1 cellular context compared by ENCODE assay signal in the genomic region with DNA sequence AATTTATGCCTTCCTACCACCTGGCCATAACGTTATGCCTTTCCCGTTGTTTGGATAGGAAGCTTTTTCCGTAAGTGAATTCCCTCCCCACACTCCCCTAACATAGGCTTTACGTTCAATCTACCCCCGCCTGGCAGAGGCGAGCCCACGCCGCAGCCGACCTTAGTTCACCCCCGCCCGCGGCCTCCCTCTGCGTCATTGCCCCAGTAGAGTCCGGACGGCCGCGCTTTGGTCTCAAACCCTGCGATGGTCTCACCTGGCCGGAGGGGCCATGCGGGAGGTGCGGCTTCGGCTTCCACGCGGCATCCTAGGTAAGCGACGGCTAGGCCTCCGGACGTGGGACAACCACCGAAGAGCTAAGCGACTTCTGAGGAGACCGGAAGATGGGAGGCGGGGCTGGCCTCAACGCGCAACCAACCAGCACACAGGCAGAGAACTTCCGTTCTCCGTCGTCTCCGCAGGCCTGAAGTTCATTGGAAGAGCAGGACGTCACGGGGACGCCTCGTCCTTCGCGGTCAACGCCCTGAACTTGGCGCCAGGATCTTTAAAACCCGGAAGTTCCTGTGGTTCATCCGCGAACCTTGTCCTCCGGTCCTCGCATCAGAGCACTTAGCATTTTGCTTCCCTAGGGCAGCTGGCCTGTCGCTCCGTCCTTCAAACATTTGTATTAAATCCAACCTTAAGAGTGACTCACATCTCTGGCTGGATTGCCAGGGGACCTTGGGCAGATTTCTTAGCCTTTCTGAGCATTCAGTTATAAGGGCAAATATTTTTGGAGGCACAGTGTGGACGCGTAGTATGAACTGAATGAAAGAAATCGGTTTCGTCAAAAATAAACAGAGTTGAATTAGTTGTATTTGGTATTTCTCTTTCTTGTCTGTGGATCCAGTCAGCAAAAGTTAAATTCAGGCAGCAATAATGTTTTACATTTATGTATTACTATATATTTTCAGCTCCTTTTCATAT.
TF ChIP-seq lines count a peak whose summit lies in the region.

Gene CHCHD2, minus strand, starts transcription at position 369 of the 966 bp plus-strand sequence. Its CDS starts 63 bp downstream, at position 306.

TF ChIP-seq in HepG2, 621 proteins besides CTCF, POLR2A, EP300 and RAD21 (continued from another document and continues in another):
- TF ChIP-seq ZNF318 (CRISPR knock-in tag; IDR thresholded peaks at IDR 0.05) (no peak), E2F2 (CRISPR knock-in tag; IDR thresholded peaks at IDR 0.05; ENCODE audit: borderline replicate concordance) (no peak), NFYC (CRISPR knock-in tag; IDR thresholded peaks at IDR 0.05) (peak; percentile 96), ZNF772 (CRISPR knock-in tag; IDR thresholded peaks at IDR 0.05) (peak; percentile 66; the same call in 1 of the 2 replicates), ZNF430 (CRISPR knock-in tag; IDR thresholded peaks at IDR 0.05) (peak; percentile 92), NFKBIZ (CRISPR knock-in tag; IDR thresholded peaks at IDR 0.05) (peak; percentile 38; the same call in 1 of the 2 replicates), ZC3H4 (CRISPR knock-in tag; IDR thresholded peaks at IDR 0.05; ENCODE audit: borderline replicate concordance) (no peak), ZNF780A (CRISPR knock-in tag; IDR thresholded peaks at IDR 0.05) (peak; percentile 81; the same call in 1 of the 2 replicates), RBAK (CRISPR knock-in tag; IDR thresholded peaks at IDR 0.05) (no peak), SMARCC2 (IDR thresholded peaks at IDR 0.05) (no peak), RFXANK (CRISPR knock-in tag; IDR thresholded peaks at IDR 0.05) (no peak; the same call in none of the 2 replicates), MLXIP (CRISPR knock-in tag; IDR thresholded peaks at IDR 0.05; ENCODE audit: borderline replicate concordance) (no peak), HNRNPLL (IDR thresholded peaks at IDR 0.05; ENCODE audit: low read depth, low read length, poor library complexity, severe bottlenecking) (peak; percentile 79), NFE2L2 (IDR thresholded peaks at IDR 0.05; ENCODE audit: low read length) (no peak), HBP1 (CRISPR knock-in tag; IDR thresholded peaks at IDR 0.05; ENCODE audit: low read depth) (peak; percentile 70; the same call in 1 of the 2 replicates), ZSCAN29 (CRISPR knock-in tag; conservative IDR thresholded peaks at IDR 0.05) (no peak), IRF2 (CRISPR knock-in tag; IDR thresholded peaks at IDR 0.05) (peak; percentile 86), WIZ (CRISPR knock-in tag; IDR thresholded peaks at IDR 0.05) (peak; percentile 23; the same call in 1 of the 2 replicates), GATA4 (IDR thresholded peaks at IDR 0.05; ENCODE audit: borderline replicate concordance, low read depth) (no peak), ZNF563 (CRISPR knock-in tag; IDR thresholded peaks at IDR 0.05) (peak; percentile 68; the same call in 1 of the 2 replicates), ZNF331 (CRISPR knock-in tag; IDR thresholded peaks at IDR 0.05) (peak; percentile 57; the same call in 1 of the 2 replicates), PCBP2 (optimal IDR thresholded peaks at IDR 0.05; ENCODE audit: low read depth, low read length, poor library complexity, severe bottlenecking) (no peak), ZNF639 (CRISPR knock-in tag; conservative IDR thresholded peaks at IDR 0.05) (peak; percentile 72), YEATS4 (CRISPR knock-in tag; IDR thresholded peaks at IDR 0.05; ENCODE audit: borderline replicate concordance) (peak; percentile 86), ZSCAN20 (CRISPR knock-in tag; IDR thresholded peaks at IDR 0.05; ENCODE audit: borderline replicate concordance) (no peak), GZF1 (CRISPR knock-in tag; IDR thresholded peaks at IDR 0.05) (no peak), KDM5B (CRISPR knock-in tag; IDR thresholded peaks at IDR 0.05; ENCODE audit: borderline replicate concordance) (peak; percentile 83; the same call in 1 of the 2 replicates), ELF1 (CRISPR knock-in tag; IDR thresholded peaks at IDR 0.05) (peak; percentile 96), CEBPG (CRISPR knock-in tag; IDR thresholded peaks at IDR 0.05) (no peak), ISX (CRISPR knock-in tag; conservative IDR thresholded peaks at IDR 0.05) (no peak)
- TF ChIP-seq, protein P1, sequence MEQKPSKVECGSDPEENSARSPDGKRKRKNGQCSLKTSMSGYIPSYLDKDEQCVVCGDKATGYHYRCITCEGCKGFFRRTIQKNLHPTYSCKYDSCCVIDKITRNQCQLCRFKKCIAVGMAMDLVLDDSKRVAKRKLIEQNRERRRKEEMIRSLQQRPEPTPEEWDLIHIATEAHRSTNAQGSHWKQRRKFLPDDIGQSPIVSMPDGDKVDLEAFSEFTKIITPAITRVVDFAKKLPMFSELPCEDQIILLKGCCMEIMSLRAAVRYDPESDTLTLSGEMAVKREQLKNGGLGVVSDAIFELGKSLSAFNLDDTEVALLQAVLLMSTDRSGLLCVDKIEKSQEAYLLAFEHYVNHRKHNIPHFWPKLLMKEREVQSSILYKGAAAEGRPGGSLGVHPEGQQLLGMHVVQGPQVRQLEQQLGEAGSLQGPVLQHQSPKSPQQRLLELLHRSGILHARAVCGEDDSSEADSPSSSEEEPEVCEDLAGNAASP (CRISPR knock-in tag; IDR thresholded peaks at IDR 0.05; ENCODE audit: borderline replicate concordance): peak; percentile 50; the same call in 1 of the 2 replicates
- TF ChIP-seq, protein P2, sequence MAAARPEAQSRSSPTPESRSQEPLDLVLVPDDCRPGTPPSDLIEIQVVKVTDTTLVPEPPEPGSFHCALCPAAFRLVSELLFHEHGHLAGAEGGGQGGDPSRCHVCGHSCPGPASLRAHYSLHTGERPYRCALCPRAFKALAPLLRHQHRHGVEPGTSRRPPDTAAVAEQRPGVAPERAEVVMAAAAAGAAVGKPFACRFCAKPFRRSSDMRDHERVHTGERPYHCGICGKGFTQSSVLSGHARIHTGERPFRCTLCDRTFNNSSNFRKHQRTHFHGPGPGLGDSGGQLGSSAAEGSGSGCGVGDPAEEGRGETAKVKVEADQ (CRISPR knock-in tag; IDR thresholded peaks at IDR 0.05; ENCODE audit: borderline replicate concordance): peak; percentile 68; the same call in 1 of the 2 replicates
- TF ChIP-seq, protein P3, sequence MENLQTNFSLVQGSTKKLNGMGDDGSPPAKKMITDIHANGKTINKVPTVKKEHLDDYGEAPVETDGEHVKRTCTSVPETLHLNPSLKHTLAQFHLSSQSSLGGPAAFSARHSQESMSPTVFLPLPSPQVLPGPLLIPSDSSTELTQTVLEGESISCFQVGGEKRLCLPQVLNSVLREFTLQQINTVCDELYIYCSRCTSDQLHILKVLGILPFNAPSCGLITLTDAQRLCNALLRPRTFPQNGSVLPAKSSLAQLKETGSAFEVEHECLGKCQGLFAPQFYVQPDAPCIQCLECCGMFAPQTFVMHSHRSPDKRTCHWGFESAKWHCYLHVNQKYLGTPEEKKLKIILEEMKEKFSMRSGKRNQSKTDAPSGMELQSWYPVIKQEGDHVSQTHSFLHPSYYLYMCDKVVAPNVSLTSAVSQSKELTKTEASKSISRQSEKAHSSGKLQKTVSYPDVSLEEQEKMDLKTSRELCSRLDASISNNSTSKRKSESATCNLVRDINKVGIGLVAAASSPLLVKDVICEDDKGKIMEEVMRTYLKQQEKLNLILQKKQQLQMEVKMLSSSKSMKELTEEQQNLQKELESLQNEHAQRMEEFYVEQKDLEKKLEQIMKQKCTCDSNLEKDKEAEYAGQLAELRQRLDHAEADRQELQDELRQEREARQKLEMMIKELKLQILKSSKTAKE (CRISPR knock-in tag; IDR thresholded peaks at IDR 0.05; ENCODE audit: borderline replicate concordance): no peak; the same call in 1 of the 2 replicates
